ENCODE assay signal across 2 cellular contexts in genomic region chr1:46205794-46206193, GRCh38.
TF ChIP-seq lines count a peak whose summit lies in the region.

No MANE protein-coding gene starts in this region.

TF ChIP-seq in SK-N-SH, 30 proteins besides CTCF, POLR2A, EP300 and RAD21 (continued from another document):
- TF ChIP-seq ZBTB33 (IDR thresholded peaks at IDR 0.05; ENCODE audit: borderline replicate concordance, low read depth) (no peak), NRF1 (IDR thresholded peaks at IDR 0.05; ENCODE audit: low read depth, low read length) (no peak)

TF ChIP-seq in SK-N-SH treated with all-trans-retinoic acid at 6 μM for 48 hours, 23 proteins besides CTCF, POLR2A, EP300 and RAD21 (continued from another document):
- TF ChIP-seq CSRNP3 (CRISPR knock-in tag; IDR thresholded peaks at IDR 0.05) (no peak), ZNF70 (CRISPR knock-in tag; IDR thresholded peaks at IDR 0.05) (no peak), ZNF8 (CRISPR knock-in tag; IDR thresholded peaks at IDR 0.05) (no peak), CREB5 (CRISPR knock-in tag; IDR thresholded peaks at IDR 0.05; ENCODE audit: low read depth) (no peak), ZFP30 (CRISPR knock-in tag; IDR thresholded peaks at IDR 0.05) (no peak), TSHZ2 (CRISPR knock-in tag; IDR thresholded peaks at IDR 0.05) (no peak), BACH2 (CRISPR knock-in tag; IDR thresholded peaks at IDR 0.05; ENCODE audit: borderline replicate concordance) (no peak)
